Comparison of ENCODE assay signal across 1 cellular context in the genomic region with DNA sequence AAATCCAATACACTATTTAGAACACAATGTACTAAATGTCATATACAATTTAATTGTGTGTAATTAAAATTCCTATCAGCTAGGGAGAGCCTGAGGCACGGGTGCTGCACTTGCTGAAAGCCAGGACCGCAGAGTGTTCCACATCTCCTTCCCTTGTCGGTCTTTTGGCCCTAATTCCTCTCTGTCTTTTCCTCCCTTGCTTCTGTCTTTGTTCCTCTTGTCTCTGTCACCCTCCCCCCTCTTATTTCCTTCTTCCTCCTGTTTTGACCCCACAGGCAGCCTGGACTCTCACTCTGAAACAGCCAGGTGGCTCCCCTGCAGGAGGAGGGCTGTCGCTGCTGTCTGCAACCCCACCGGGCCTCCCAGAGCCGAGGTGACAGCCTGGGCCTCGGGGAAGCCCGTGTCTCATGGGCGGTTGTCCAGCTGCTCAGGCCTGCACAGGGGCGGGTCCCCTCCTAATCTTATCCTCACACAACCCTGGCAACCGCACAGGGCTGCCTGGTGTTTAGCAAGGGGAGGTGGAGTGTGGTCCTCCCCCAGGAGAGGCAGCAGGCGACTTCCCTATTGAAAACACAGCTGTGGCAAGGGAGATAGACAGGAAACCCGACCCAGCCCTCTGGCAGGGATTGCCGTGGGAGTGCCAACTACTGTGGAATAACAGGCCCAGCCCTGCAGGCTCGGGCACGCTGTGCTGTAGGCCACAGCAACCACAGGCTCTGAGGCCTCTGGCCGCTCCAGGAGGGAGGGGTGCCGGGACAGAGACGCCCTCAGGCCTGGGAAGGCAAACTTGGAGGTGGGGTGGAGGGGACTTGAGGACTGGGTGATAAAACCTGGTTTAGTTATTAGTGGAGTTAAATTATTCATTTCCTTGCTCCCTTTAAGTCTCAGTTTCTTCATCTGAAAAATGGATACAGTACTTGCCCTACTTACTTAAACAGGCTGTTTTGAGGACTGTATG.
TF ChIP-seq lines count a peak whose summit lies in the region.

No MANE protein-coding gene starts in this region.

TF ChIP-seq in HepG2, 621 proteins besides CTCF, POLR2A, EP300 and RAD21 (continued from another document and continues in another):
- TF ChIP-seq, protein P1, sequence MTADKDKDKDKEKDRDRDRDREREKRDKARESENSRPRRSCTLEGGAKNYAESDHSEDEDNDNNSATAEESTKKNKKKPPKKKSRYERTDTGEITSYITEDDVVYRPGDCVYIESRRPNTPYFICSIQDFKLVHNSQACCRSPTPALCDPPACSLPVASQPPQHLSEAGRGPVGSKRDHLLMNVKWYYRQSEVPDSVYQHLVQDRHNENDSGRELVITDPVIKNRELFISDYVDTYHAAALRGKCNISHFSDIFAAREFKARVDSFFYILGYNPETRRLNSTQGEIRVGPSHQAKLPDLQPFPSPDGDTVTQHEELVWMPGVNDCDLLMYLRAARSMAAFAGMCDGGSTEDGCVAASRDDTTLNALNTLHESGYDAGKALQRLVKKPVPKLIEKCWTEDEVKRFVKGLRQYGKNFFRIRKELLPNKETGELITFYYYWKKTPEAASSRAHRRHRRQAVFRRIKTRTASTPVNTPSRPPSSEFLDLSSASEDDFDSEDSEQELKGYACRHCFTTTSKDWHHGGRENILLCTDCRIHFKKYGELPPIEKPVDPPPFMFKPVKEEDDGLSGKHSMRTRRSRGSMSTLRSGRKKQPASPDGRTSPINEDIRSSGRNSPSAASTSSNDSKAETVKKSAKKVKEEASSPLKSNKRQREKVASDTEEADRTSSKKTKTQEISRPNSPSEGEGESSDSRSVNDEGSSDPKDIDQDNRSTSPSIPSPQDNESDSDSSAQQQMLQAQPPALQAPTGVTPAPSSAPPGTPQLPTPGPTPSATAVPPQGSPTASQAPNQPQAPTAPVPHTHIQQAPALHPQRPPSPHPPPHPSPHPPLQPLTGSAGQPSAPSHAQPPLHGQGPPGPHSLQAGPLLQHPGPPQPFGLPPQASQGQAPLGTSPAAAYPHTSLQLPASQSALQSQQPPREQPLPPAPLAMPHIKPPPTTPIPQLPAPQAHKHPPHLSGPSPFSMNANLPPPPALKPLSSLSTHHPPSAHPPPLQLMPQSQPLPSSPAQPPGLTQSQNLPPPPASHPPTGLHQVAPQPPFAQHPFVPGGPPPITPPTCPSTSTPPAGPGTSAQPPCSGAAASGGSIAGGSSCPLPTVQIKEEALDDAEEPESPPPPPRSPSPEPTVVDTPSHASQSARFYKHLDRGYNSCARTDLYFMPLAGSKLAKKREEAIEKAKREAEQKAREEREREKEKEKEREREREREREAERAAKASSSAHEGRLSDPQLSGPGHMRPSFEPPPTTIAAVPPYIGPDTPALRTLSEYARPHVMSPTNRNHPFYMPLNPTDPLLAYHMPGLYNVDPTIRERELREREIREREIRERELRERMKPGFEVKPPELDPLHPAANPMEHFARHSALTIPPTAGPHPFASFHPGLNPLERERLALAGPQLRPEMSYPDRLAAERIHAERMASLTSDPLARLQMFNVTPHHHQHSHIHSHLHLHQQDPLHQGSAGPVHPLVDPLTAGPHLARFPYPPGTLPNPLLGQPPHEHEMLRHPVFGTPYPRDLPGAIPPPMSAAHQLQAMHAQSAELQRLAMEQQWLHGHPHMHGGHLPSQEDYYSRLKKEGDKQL (CRISPR knock-in tag; IDR thresholded peaks at IDR 0.05; ENCODE audit: low read depth) = no peak
- TF ChIP-seq NFE2 (CRISPR knock-in tag; IDR thresholded peaks at IDR 0.05) (no peak), ZNF282 (IDR thresholded peaks at IDR 0.05; ENCODE audit: partially characterized antibody) (no peak), EZH2 (conservative IDR thresholded peaks at IDR 0.05; ENCODE audit: low read depth, low read length) (no peak), ZNF567 (CRISPR knock-in tag; IDR thresholded peaks at IDR 0.05; ENCODE audit: borderline replicate concordance) (0 out of 2 replicates have a peak, but pooled peaks have one; percentile 50), KAT8 (CRISPR knock-in tag; IDR thresholded peaks at IDR 0.05) (no peak), KLF12 (CRISPR knock-in tag; IDR thresholded peaks at IDR 0.05; ENCODE audit: borderline replicate concordance) (0 out of 2 replicates have a peak, but pooled peaks have one; percentile 65), ZNF619 (CRISPR knock-in tag; IDR thresholded peaks at IDR 0.05) (0 out of 2 replicates have a peak, but pooled peaks have one; percentile 39), SOX6 (IDR thresholded peaks at IDR 0.05) (no peak), SOX6 (CRISPR knock-in tag; IDR thresholded peaks at IDR 0.05) (no peak), MAZ (IDR thresholded peaks at IDR 0.05; ENCODE audit: borderline replicate concordance, low read depth, low read length) (no peak), MAZ (CRISPR knock-in tag; IDR thresholded peaks at IDR 0.05; ENCODE audit: low read depth) (no peak), HDAC2 (CRISPR knock-in tag; IDR thresholded peaks at IDR 0.05) (peak; percentile 46; the same call in 1 of the 2 replicates), MTA3 (CRISPR knock-in tag; IDR thresholded peaks at IDR 0.05) (no peak), HNF4A (CRISPR knock-in tag; IDR thresholded peaks at IDR 0.05) (peak; percentile 24; the same call in 1 of the 2 replicates), PRPF4 (IDR thresholded peaks at IDR 0.05; ENCODE audit: low read depth, low read length, poor library complexity, severe bottlenecking) (no peak), MEIS1 (CRISPR knock-in tag; IDR thresholded peaks at IDR 0.05; ENCODE audit: borderline replicate concordance) (no peak), BCL6 (CRISPR knock-in tag; IDR thresholded peaks at IDR 0.05) (no peak), DMAP1 (CRISPR knock-in tag; IDR thresholded peaks at IDR 0.05) (no peak), HIVEP1 (CRISPR knock-in tag; IDR thresholded peaks at IDR 0.05) (no peak), SALL1 (CRISPR knock-in tag; IDR thresholded peaks at IDR 0.05) (peak; percentile 65)
- TF ChIP-seq, protein P2, sequence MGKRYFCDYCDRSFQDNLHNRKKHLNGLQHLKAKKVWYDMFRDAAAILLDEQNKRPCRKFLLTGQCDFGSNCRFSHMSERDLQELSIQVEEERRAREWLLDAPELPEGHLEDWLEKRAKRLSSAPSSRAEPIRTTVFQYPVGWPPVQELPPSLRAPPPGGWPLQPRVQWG (CRISPR knock-in tag; IDR thresholded peaks at IDR 0.05; ENCODE audit: borderline replicate concordance, low read depth) = no peak
- TF ChIP-seq, protein P3, sequence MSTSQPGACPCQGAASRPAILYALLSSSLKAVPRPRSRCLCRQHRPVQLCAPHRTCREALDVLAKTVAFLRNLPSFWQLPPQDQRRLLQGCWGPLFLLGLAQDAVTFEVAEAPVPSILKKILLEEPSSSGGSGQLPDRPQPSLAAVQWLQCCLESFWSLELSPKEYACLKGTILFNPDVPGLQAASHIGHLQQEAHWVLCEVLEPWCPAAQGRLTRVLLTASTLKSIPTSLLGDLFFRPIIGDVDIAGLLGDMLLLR (CRISPR knock-in tag; IDR thresholded peaks at IDR 0.05) = no peak
- TF ChIP-seq, protein P4, sequence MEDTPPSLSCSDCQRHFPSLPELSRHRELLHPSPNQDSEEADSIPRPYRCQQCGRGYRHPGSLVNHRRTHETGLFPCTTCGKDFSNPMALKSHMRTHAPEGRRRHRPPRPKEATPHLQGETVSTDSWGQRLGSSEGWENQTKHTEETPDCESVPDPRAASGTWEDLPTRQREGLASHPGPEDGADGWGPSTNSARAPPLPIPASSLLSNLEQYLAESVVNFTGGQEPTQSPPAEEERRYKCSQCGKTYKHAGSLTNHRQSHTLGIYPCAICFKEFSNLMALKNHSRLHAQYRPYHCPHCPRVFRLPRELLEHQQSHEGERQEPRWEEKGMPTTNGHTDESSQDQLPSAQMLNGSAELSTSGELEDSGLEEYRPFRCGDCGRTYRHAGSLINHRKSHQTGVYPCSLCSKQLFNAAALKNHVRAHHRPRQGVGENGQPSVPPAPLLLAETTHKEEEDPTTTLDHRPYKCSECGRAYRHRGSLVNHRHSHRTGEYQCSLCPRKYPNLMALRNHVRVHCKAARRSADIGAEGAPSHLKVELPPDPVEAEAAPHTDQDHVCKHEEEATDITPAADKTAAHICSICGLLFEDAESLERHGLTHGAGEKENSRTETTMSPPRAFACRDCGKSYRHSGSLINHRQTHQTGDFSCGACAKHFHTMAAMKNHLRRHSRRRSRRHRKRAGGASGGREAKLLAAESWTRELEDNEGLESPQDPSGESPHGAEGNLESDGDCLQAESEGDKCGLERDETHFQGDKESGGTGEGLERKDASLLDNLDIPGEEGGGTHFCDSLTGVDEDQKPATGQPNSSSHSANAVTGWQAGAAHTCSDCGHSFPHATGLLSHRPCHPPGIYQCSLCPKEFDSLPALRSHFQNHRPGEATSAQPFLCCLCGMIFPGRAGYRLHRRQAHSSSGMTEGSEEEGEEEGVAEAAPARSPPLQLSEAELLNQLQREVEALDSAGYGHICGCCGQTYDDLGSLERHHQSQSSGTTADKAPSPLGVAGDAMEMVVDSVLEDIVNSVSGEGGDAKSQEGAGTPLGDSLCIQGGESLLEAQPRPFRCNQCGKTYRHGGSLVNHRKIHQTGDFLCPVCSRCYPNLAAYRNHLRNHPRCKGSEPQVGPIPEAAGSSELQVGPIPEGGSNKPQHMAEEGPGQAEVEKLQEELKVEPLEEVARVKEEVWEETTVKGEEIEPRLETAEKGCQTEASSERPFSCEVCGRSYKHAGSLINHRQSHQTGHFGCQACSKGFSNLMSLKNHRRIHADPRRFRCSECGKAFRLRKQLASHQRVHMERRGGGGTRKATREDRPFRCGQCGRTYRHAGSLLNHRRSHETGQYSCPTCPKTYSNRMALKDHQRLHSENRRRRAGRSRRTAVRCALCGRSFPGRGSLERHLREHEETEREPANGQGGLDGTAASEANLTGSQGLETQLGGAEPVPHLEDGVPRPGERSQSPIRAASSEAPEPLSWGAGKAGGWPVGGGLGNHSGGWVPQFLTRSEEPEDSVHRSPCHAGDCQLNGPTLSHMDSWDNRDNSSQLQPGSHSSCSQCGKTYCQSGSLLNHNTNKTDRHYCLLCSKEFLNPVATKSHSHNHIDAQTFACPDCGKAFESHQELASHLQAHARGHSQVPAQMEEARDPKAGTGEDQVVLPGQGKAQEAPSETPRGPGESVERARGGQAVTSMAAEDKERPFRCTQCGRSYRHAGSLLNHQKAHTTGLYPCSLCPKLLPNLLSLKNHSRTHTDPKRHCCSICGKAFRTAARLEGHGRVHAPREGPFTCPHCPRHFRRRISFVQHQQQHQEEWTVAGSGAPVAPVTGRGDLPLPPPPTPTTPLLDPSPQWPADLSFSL (CRISPR knock-in tag; IDR thresholded peaks at IDR 0.05) = no peak
- TF ChIP-seq, protein P5, sequence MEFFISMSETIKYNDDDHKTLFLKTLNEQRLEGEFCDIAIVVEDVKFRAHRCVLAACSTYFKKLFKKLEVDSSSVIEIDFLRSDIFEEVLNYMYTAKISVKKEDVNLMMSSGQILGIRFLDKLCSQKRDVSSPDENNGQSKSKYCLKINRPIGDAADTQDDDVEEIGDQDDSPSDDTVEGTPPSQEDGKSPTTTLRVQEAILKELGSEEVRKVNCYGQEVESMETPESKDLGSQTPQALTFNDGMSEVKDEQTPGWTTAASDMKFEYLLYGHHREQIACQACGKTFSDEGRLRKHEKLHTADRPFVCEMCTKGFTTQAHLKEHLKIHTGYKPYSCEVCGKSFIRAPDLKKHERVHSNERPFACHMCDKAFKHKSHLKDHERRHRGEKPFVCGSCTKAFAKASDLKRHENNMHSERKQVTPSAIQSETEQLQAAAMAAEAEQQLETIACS (CRISPR knock-in tag; IDR thresholded peaks at IDR 0.05) = no peak
- TF ChIP-seq, protein P6, sequence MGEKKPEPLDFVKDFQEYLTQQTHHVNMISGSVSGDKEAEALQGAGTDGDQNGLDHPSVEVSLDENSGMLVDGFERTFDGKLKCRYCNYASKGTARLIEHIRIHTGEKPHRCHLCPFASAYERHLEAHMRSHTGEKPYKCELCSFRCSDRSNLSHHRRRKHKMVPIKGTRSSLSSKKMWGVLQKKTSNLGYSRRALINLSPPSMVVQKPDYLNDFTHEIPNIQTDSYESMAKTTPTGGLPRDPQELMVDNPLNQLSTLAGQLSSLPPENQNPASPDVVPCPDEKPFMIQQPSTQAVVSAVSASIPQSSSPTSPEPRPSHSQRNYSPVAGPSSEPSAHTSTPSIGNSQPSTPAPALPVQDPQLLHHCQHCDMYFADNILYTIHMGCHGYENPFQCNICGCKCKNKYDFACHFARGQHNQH (CRISPR knock-in tag; IDR thresholded peaks at IDR 0.05) = no peak
- TF ChIP-seq, protein P7, sequence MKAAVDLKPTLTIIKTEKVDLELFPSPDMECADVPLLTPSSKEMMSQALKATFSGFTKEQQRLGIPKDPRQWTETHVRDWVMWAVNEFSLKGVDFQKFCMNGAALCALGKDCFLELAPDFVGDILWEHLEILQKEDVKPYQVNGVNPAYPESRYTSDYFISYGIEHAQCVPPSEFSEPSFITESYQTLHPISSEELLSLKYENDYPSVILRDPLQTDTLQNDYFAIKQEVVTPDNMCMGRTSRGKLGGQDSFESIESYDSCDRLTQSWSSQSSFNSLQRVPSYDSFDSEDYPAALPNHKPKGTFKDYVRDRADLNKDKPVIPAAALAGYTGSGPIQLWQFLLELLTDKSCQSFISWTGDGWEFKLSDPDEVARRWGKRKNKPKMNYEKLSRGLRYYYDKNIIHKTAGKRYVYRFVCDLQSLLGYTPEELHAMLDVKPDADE (CRISPR knock-in tag; IDR thresholded peaks at IDR 0.05) = no peak
- TF ChIP-seq, protein P8, sequence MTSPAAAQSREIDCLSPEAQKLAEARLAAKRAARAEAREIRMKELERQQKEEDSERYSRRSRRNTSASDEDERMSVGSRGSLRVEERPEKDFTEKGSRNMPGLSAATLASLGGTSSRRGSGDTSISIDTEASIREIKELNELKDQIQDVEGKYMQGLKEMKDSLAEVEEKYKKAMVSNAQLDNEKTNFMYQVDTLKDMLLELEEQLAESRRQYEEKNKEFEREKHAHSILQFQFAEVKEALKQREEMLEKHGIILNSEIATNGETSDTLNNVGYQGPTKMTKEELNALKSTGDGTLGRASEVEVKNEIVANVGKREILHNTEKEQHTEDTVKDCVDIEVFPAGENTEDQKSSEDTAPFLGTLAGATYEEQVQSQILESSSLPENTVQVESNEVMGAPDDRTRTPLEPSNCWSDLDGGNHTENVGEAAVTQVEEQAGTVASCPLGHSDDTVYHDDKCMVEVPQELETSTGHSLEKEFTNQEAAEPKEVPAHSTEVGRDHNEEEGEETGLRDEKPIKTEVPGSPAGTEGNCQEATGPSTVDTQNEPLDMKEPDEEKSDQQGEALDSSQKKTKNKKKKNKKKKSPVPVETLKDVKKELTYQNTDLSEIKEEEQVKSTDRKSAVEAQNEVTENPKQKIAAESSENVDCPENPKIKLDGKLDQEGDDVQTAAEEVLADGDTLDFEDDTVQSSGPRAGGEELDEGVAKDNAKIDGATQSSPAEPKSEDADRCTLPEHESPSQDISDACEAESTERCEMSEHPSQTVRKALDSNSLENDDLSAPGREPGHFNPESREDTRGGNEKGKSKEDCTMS (CRISPR knock-in tag; conservative IDR thresholded peaks at IDR 0.05) = no peak
- TF ChIP-seq, protein P9, sequence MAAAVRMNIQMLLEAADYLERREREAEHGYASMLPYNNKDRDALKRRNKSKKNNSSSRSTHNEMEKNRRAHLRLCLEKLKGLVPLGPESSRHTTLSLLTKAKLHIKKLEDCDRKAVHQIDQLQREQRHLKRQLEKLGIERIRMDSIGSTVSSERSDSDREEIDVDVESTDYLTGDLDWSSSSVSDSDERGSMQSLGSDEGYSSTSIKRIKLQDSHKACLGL (CRISPR knock-in tag; IDR thresholded peaks at IDR 0.05) = peak; percentile 40; the same call in 1 of the 2 replicates
- TF ChIP-seq, protein P10, sequence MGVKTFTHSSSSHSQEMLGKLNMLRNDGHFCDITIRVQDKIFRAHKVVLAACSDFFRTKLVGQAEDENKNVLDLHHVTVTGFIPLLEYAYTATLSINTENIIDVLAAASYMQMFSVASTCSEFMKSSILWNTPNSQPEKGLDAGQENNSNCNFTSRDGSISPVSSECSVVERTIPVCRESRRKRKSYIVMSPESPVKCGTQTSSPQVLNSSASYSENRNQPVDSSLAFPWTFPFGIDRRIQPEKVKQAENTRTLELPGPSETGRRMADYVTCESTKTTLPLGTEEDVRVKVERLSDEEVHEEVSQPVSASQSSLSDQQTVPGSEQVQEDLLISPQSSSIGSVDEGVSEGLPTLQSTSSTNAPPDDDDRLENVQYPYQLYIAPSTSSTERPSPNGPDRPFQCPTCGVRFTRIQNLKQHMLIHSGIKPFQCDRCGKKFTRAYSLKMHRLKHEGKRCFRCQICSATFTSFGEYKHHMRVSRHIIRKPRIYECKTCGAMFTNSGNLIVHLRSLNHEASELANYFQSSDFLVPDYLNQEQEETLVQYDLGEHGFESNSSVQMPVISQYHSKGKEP (CRISPR knock-in tag; IDR thresholded peaks at IDR 0.05) = no peak
